In the genomic region with DNA sequence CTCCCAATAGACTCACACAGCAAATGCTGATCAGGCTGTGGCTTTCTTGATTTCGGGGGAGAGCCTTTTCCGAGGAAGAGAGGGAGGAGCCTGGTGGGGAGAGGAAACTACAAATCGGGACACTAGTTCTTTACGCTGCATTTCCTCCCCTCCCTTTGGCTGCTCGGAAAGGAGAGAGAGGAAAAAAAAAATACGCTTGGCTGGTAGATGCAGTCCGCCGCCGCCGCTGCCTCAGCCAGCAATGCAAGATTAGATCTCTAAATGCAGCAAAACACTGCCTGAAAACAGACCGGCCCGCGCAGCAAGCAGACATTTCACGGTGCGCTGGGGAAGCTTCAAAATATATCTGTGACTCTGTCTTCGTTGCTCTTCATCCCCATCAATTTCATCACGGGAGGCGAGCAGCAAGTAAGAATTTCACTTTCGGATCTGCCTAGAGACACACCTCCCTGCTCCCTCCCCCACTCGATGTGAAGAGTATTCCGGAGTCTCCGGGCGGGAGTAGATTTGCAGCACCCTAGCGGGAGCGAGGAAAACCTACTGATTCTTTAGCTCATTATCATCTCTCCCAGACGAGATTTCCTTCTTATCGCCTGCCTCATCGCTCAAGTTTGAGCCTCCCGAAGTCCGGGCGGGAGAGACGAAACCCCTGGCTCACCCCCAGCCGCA, we compare ENCODE assay signal across 8 cellular contexts. TPM values are rescaled to one million over a fixed set of nuclear protein-coding genes. Genes with fewer than 3 reads are reported as not detected.
DNase-seq lines count a peak whose midpoint lies in the region; ATAC-seq and TF ChIP-seq lines count a peak whose summit lies in the region.

PCDH17 (plus strand) TSS at position 138 of the 669 bp plus-strand sequence. CDS start 803 bp downstream, outside the sequence.

- in situ Hi-C loops in SK-MEL-5 (cut with HindIII; ENCODE audit: low pct_unique_long_range_greater_than_20kb, low sequenced_read_pairs): loop anchor here (25.0 kb wide), 1 partner anchor 231 kb away; no protein-coding TSS in a partner anchor

- WGBS in lower leg skin, 2 donors: 0 to 1% methylated on average over 33 of the region's 33 CpGs
- under 1% methylated on average over 33 of the region's 33 CpGs for WGBS in suprapubic skin

- H3K9me3 ChIP-seq in effector memory CD4-positive, alpha-beta T cell (ENCODE audit: control insufficient read depth, low read length): peaks cover 3% of the 10 kb centered on the region
- H3K9me3 ChIP-seq in suprapubic skin: no peaks in the 10 kb centered on the region

- peaks cover 19% of the 10 kb centered on the region for H3K4me1 ChIP-seq in effector memory CD4-positive, alpha-beta T cell (ENCODE audit: control insufficient read depth, insufficient read depth, low read length, poor library complexity, severe bottlenecking)
- H3K4me1 ChIP-seq in suprapubic skin: peaks cover 40% of the 10 kb centered on the region

- no peak for ATAC-seq in GM18517 (IDR thresholded peaks at IDR 0.05; ENCODE audit: unreplicated experiment)
- ATAC-seq in GM21526 (IDR thresholded peaks at IDR 0.05; ENCODE audit: low FRiP score, unreplicated experiment): no peak

- DNase-seq in H4 (ENCODE audit: low spot score): peak; percentile 31
- DNase-seq in SK-MEL-5 (ENCODE audit: low read depth, low spot score): peak; percentile 60
- DNase-seq in effector memory CD4-positive, alpha-beta T cell: no peak
- no peak for DNase-seq in lower leg skin (ENCODE audit: low spot score in 2 of 2)
- DNase-seq in suprapubic skin (ENCODE audit: low spot score in 2 of 2): no peak
- DNase-seq in HCEC 1CT: no peak

- TF ChIP-seq POLR2A in lower leg skin (IDR thresholded peaks at IDR 0.05): no peak
- no peak for TF ChIP-seq POLR2A in suprapubic skin (IDR thresholded peaks at IDR 0.05)

- peaks cover 20% of the 10 kb centered on the region for H3K27me3 ChIP-seq in effector memory CD4-positive, alpha-beta T cell (replicated peaks; ENCODE audit: control insufficient read depth, insufficient read depth, low read length, poor library complexity, severe bottlenecking)
- peaks cover 75% of the 10 kb centered on the region for H3K27me3 ChIP-seq in suprapubic skin

- no peak within 1 kb of the TSS for H3K27ac ChIP-seq in effector memory CD4-positive, alpha-beta T cell (ENCODE audit: insufficient read depth, low read length, poor library complexity, severe bottlenecking)
- H3K27ac ChIP-seq in suprapubic skin: no peak within 1 kb of the TSS

- peak within 1 kb of the TSS; percentile 53 for H3K4me3 ChIP-seq in effector memory CD4-positive, alpha-beta T cell (ENCODE audit: insufficient read depth, low read depth, low read length, poor library complexity, severe bottlenecking)
- H3K4me3 ChIP-seq in lower leg skin (ENCODE audit: low read depth, poor library complexity, severe bottlenecking): peak within 1 kb of the TSS; percentile 1
- peak within 1 kb of the TSS; percentile 53 for H3K4me3 ChIP-seq in suprapubic skin

- no peak for TF ChIP-seq EP300 in suprapubic skin (IDR thresholded peaks at IDR 0.05)

- TF ChIP-seq CTCF in lower leg skin (IDR thresholded peaks at IDR 0.05) (no peak), suprapubic skin (IDR thresholded peaks at IDR 0.05) (no peak)

- no peaks in the 10 kb centered on the region for H3K36me3 ChIP-seq in effector memory CD4-positive, alpha-beta T cell (ENCODE audit: control insufficient read depth, insufficient read depth, low read length)
- H3K36me3 ChIP-seq in suprapubic skin: no peaks in the 10 kb centered on the region

- intact Hi-C loops in lower leg skin (cut with DNase I; ENCODE audit: low total_unique reads): no loop called here

RNA-seq across cellular contexts. Expression of gene PCDH17, which starts in this region (rescaled TPM):
- total RNA-seq in H4 (2014; rRNA removed; shearing (Covaris generic)): 0.99 and 3.6 TPM in 2 replicates
- 0.32 and 0.40 TPM in 2 replicates for total RNA-seq in SK-MEL-5 (2014; rRNA removed; shearing (Covaris generic))
- 0.63 and 0.85 TPM in 2 replicates for polyA plus RNA-seq in SK-MEL-5 (2015; cell fraction: cytosol; rRNA removed)
- polyA plus RNA-seq in SK-MEL-5 (2015; cell fraction: nucleus; rRNA removed): 0.15 and 0.31 TPM in 2 replicates
- total RNA-seq in lower leg skin: 1 to 10 TPM in 3 of 4 donors, under 1 TPM in 1; 0.17 to 1.6 (median 1.2) TPM
- 1 to 10 TPM in 1 of 4 donors, under 1 TPM in 3; 0.57 to 1.3 (median 0.83) TPM for total RNA-seq in suprapubic skin

Comparison
In these comparisons a context has a peak if more than half of its experiments do, and no peak if none do; other contexts are left out.
1. Peak in DNase-seq in SK-MEL-5; RNA of the gene not detected or under 1 TPM.
2. H3K4me3 ChIP-seq: peak in every context shown above with its lines; median percentile 53 in effector memory CD4-positive, alpha-beta T cell; 53 in suprapubic skin; 1 in lower leg skin.